In the genomic region with DNA sequence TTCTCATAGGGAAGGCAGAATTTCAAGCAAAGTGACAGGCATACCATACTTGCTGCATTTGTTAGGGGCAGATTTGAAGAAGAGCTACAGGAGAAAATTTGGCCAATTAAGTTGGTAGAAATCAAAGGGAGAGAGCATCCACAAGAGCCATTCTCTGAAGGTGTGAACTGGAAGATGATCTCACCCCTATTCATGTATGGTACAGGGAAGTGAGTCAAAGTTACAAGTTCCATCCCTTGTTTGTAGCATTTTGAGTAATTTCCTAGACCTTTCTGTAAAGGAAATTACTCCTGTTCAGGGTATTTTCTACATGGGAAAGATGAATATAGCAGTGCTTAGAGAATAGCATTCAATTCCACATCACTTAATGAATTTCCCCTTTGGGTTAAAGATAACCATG, we compare ENCODE assay signal across 21 cellular contexts. TPM values are rescaled to one million over a fixed set of nuclear protein-coding genes. Genes with fewer than 3 reads are reported as not detected.
DNase-seq lines count a peak whose midpoint lies in the region; ATAC-seq, FAIRE-seq and TF ChIP-seq lines count a peak whose summit lies in the region.
"Had no signal": no experiment of that assay in that cellular context is flagged by ENCODE, and none has a peak within 500 bp of the region (broad histone marks: within the 10 kb centered on the region; RNA-seq: fewer than 3 reads in every experiment).

No MANE protein-coding gene starts in this region.

- no peaks in the 10 kb centered on the region for H4K20me1 ChIP-seq in endothelial cell of umbilical vein (replicated peaks; ENCODE audit: control insufficient read depth, extremely low read depth, insufficient read depth, low read length)
- H4K20me1 ChIP-seq: BLaER1 treated with 17β-estradiol and CSF1 and Interleukin-3, amounts not matched to agents 10 nM and 100 nM had no signal

- peaks cover 0 to 5% of the 10 kb centered on the region in 2 donors for H3K9me3 Mint-ChIP-seq in activated T-cell treated with anti-CD3 and anti-CD28 coated beads, Interleukin-2, amount 50 U/mL, for 72 hours
- H3K9me3 Mint-ChIP-seq in stimulated activated effector memory CD8-positive, alpha-beta T cell treated with anti-CD3 and anti-CD28 coated beads, Interleukin-12 subunit alpha, Interleukin-12 subunit beta, amount 100 ng/mL, for 72 hours = no peaks in the 10 kb centered on the region
- H3K9me3 Mint-ChIP-seq in progenitor cell of endocrine pancreas (ENCODE audit: low read depth) = no peaks in the 10 kb centered on the region

- no peak for TF ChIP-seq POLR2A in endothelial cell of umbilical vein (IDR thresholded peaks at IDR 0.05; ENCODE audit: low read depth, low read length)

- no peaks in the 10 kb centered on the region for H3K9me1 ChIP-seq in endothelial cell of umbilical vein (replicated peaks; ENCODE audit: control insufficient read depth, extremely low read depth, insufficient read depth, low read length)

- peak overlapping the region; percentile 29 for H2AFZ ChIP-seq in endothelial cell of umbilical vein (ENCODE audit: low read depth, low read length)

- dilution Hi-C loops in endothelial cell of umbilical vein (cut with MboI; ENCODE audit: extremely low pct_ligation_motif_present, low sequenced_read_pairs) = no loop called here

- FAIRE-seq in endothelial cell of umbilical vein (lab: Jason Lieb, UNC) = peak; percentile 92
- FAIRE-seq: A204.1, G401.6, GM18507 had no signal

- H3K36me3 Mint-ChIP-seq in activated T-cell treated with anti-CD3 and anti-CD28 coated beads, Interleukin-2, amount 50 U/mL, for 72 hours (ENCODE audit: insufficient read depth in 2 of 2) = peaks cover 5 to 7% of the 10 kb centered on the region in 2 donors
- H3K36me3 Mint-ChIP-seq in stimulated activated effector memory CD8-positive, alpha-beta T cell treated with anti-CD3 and anti-CD28 coated beads, Interleukin-12 subunit alpha, Interleukin-12 subunit beta, amount 100 ng/mL, for 72 hours = no peaks in the 10 kb centered on the region
- H3K36me3 Mint-ChIP-seq in progenitor cell of endocrine pancreas (ENCODE audit: insufficient read depth) = no peaks in the 10 kb centered on the region

- peak overlapping the region; percentile 20 for H3K27ac Mint-ChIP-seq in activated T-cell treated with anti-CD3 and anti-CD28 coated beads, Interleukin-2, amount 50 U/mL, for 72 hours
- no peak overlapping the region for H3K27ac Mint-ChIP-seq in stimulated activated effector memory CD8-positive, alpha-beta T cell treated with anti-CD3 and anti-CD28 coated beads, Interleukin-12 subunit alpha, Interleukin-12 subunit beta, amount 100 ng/mL, for 72 hours
- H3K27ac Mint-ChIP-seq in progenitor cell of endocrine pancreas = no peak overlapping the region

- peaks cover 22% of the 10 kb centered on the region for H3K27me3 Mint-ChIP-seq in activated T-cell treated with anti-CD3 and anti-CD28 coated beads, Interleukin-2, amount 50 U/mL, for 72 hours (ENCODE audit: low read depth)
- peaks cover 3% of the 10 kb centered on the region for H3K27me3 Mint-ChIP-seq in progenitor cell of endocrine pancreas

- TF ChIP-seq CTCF in endothelial cell of umbilical vein (IDR thresholded peaks at IDR 0.05; ENCODE audit: extremely low read depth in 1 of 2, insufficient read depth in 1 of 2, low read depth in 1 of 2, low read length in 2 of 2) (no peak), progenitor cell of endocrine pancreas (IDR thresholded peaks at IDR 0.05; ENCODE audit: unreplicated experiment) (no peak)

- H3K4me3 Mint-ChIP-seq in activated T-cell treated with anti-CD3 and anti-CD28 coated beads, Interleukin-2, amount 50 U/mL, for 72 hours = no peak overlapping the region
- H3K4me3 Mint-ChIP-seq in stimulated activated effector memory CD8-positive, alpha-beta T cell treated with anti-CD3 and anti-CD28 coated beads, Interleukin-12 subunit alpha, Interleukin-12 subunit beta, amount 100 ng/mL, for 72 hours = no peak overlapping the region
- H3K4me3 Mint-ChIP-seq in progenitor cell of endocrine pancreas (ENCODE audit: low read depth) = no peak overlapping the region

- intact Hi-C loops in endothelial cell of umbilical vein (cut with micrococcal nuclease) = no loop called here

- peaks cover 0 to 4% of the 10 kb centered on the region in 2 experiments for H3K36me3 ChIP-seq in endothelial cell of umbilical vein (ENCODE audit: control insufficient read depth in 2 of 2, extremely low read depth in 1 of 2, insufficient read depth in 2 of 2, low read length in 2 of 2)
- H3K36me3 ChIP-seq: MG63 had no signal

- no peak overlapping the region for H3K4me3 ChIP-seq in endothelial cell of umbilical vein (replicated peaks in 1 of 3; ENCODE audit: insufficient read depth in 1 of 3, low read depth in 1 of 3, low read length in 3 of 3)
- H3K4me3 ChIP-seq: BLaER1 treated with 17β-estradiol and CSF1 and Interleukin-3, amounts not matched to agents 10 nM and 100 nM; MG63 had no signal

- H3K4me1 Mint-ChIP-seq in activated T-cell treated with anti-CD3 and anti-CD28 coated beads, Interleukin-2, amount 50 U/mL, for 72 hours (ENCODE audit: low read depth) = peaks cover 20% of the 10 kb centered on the region
- H3K4me1 Mint-ChIP-seq in stimulated activated effector memory CD8-positive, alpha-beta T cell treated with anti-CD3 and anti-CD28 coated beads, Interleukin-12 subunit alpha, Interleukin-12 subunit beta, amount 100 ng/mL, for 72 hours = peaks cover 12% of the 10 kb centered on the region
- no peaks in the 10 kb centered on the region for H3K4me1 Mint-ChIP-seq in progenitor cell of endocrine pancreas (ENCODE audit: low read depth)

- POLR2A ChIA-PET in endothelial cell of umbilical vein (lab: Charles Lee) = no interaction called here

- peak; percentile 77 to 84 for ATAC-seq in activated T-cell treated with anti-CD3 and anti-CD28 coated beads, Interleukin-2, amount 50 U/mL, for 72 hours (replicated peaks in 1 of 2)
- peak; percentile 90 for ATAC-seq in stimulated activated effector memory CD8-positive, alpha-beta T cell treated with anti-CD3 and anti-CD28 coated beads, Interleukin-12 subunit alpha, Interleukin-12 subunit beta, amount 100 ng/mL, for 72 hours
- no peak for ATAC-seq in GM18517 (IDR thresholded peaks at IDR 0.05; ENCODE audit: unreplicated experiment)

- H3K79me2 ChIP-seq in endothelial cell of umbilical vein (ENCODE audit: control insufficient read depth, insufficient read depth, low read length) = no peaks in the 10 kb centered on the region

- no peaks in the 10 kb centered on the region for H3K9me3 ChIP-seq in endothelial cell of umbilical vein (replicated peaks; ENCODE audit: control insufficient read depth, insufficient read depth, low read length)
- H3K9me3 ChIP-seq: BLaER1 treated with 17β-estradiol and CSF1 and Interleukin-3, amounts not matched to agents 10 nM and 100 nM; MG63 had no signal

- H3K27me3 ChIP-seq in endothelial cell of umbilical vein (ENCODE audit: control insufficient read depth in 2 of 2, insufficient read depth in 2 of 2, low read length in 2 of 2) = peaks cover 0 to 3% of the 10 kb centered on the region in 2 experiments
- H3K27me3 ChIP-seq: BLaER1 treated with 17β-estradiol and CSF1 and Interleukin-3, amounts not matched to agents 10 nM and 100 nM; MG63 had no signal

- CTCF ChIA-PET in endothelial cell of umbilical vein (lab: Charles Lee) = interaction anchor here (1.0 kb wide), 1 partner anchor 10 kb away, joined by 3 read pairs; no protein-coding TSS in a partner anchor

- H3K27ac ChIP-seq in endothelial cell of umbilical vein (ENCODE audit: insufficient read depth, low read depth, low read length) = peak overlapping the region; percentile 48
- H3K27ac ChIP-seq: BLaER1 treated with 17β-estradiol and CSF1 and Interleukin-3, amounts not matched to agents 10 nM and 100 nM had no signal

- H3K9ac ChIP-seq in endothelial cell of umbilical vein (replicated peaks; ENCODE audit: extremely low read depth, insufficient read depth, low read length) = no peak overlapping the region
- H3K9ac ChIP-seq: BLaER1 treated with 17β-estradiol and CSF1 and Interleukin-3, amounts not matched to agents 10 nM and 100 nM had no signal

- H3K4me2 ChIP-seq in endothelial cell of umbilical vein (ENCODE audit: insufficient read depth, low read length) = peak overlapping the region; percentile 2
- H3K4me2 ChIP-seq: BLaER1 treated with 17β-estradiol and CSF1 and Interleukin-3, amounts not matched to agents 10 nM and 100 nM had no signal

- no peak for DNase-seq in activated T-cell treated with anti-CD3 and anti-CD28 coated beads, Interleukin-2, amount 50 U/mL, for 72 hours
- no peak for DNase-seq in activated T-cell treated with anti-CD3 and anti-CD28 coated beads for 4 hours
- DNase-seq in HT1080 (ENCODE audit: low read depth) = peak; percentile 64
- DNase-seq in endothelial cell of umbilical vein (ENCODE audit: low read depth, low spot score) = peak; percentile 53
- no peak for DNase-seq in stimulated activated effector memory CD8-positive, alpha-beta T cell treated with anti-CD3 and anti-CD28 coated beads, Interleukin-12 subunit alpha, Interleukin-12 subunit beta, amount 100 ng/mL, for 72 hours (ENCODE audit: low spot score in 2 of 2)
- DNase-seq in progenitor cell of endocrine pancreas (ENCODE audit: low spot score, unreplicated experiment) = no peak
- no peak for DNase-seq in activated gamma-delta T cell treated with Interleukin-2 at 50 U/mL for 16 hours
- DNase-seq: DMS79 treated with DMSO at 0.1 percent for 48 hours, MG63, NCI-H1092 treated with DMSO at 0.1 percent for 48 hours, NCI-H1694, NCI-H2107, NCI-H2227 treated with DMSO at 0.1 percent for 48 hours, NCI-H524, Right ventricle myocardium superior had no signal

- no TSS peak for BruUV-seq in endothelial cell of umbilical vein (replicated peaks; lab: Mats Ljungman, UMichigan)

- H3K4me1 ChIP-seq in endothelial cell of umbilical vein (ENCODE audit: control insufficient read depth, extremely low read depth, insufficient read depth, low read length) = peaks cover 11% of the 10 kb centered on the region
- H3K4me1 ChIP-seq: BLaER1 treated with 17β-estradiol and CSF1 and Interleukin-3, amounts not matched to agents 10 nM and 100 nM had no signal

RNA-seq across cellular contexts. Expression of a gene that starts 28.4 kb away (rescaled TPM):
- total RNA-seq in activated T-cell treated with anti-CD3 and anti-CD28 coated beads, Interleukin-2, amount 50 U/mL, for 72 hours = 10 to 100 TPM; 53.1 to 56.0 TPM
- 31.2 and 56.6 TPM in 2 replicates for total RNA-seq in HT1080 (2014; rRNA removed; shearing (Covaris generic))
- polyA plus RNA-seq in HT1080 (2015; cell fraction: cytosol; rRNA removed) = 8.5 and 11.8 TPM in 2 replicates
- polyA plus RNA-seq in HT1080 (2015; cell fraction: nucleus; rRNA removed) = 303 and 385 TPM in 2 replicates
- total RNA-seq in endothelial cell of umbilical vein = 33.6 and 34.8 TPM in 2 replicates
- 7.9 and 14.5 TPM in 2 replicates for polyA plus RNA-seq in endothelial cell of umbilical vein
- polyA plus RNA-seq in endothelial cell of umbilical vein (2011; cell fraction: cytosol; rRNA removed) = 5.4 and 8.0 TPM in 2 replicates
- polyA plus RNA-seq in endothelial cell of umbilical vein (2011; cell fraction: nucleus; rRNA removed) = 65.7 and 89.3 TPM in 2 replicates
- polyA plus RNA-seq in endothelial cell of umbilical vein (2012) = 14.9 and 18.3 TPM in 2 replicates
- polyA minus RNA-seq in endothelial cell of umbilical vein = 39.9 and 42.7 TPM in 2 replicates
- polyA minus RNA-seq in endothelial cell of umbilical vein (2011; cell fraction: cytosol; rRNA and poly(A)+ RNA removed) = 3.6 TPM
- 140 and 154 TPM in 2 replicates for polyA minus RNA-seq in endothelial cell of umbilical vein (2011; cell fraction: nucleus; rRNA and poly(A)+ RNA removed)
- total RNA-seq in progenitor cell of endocrine pancreas = 63.6 and 69.6 TPM in 2 replicates

RNA-seq across cellular contexts. Expression of a gene that starts 48.9 kb away (rescaled TPM):
- total RNA-seq in activated T-cell treated with anti-CD3 and anti-CD28 coated beads, Interleukin-2, amount 50 U/mL, for 72 hours = not detected
- total RNA-seq in HT1080 (2014; rRNA removed; shearing (Covaris generic)) = 0.03 and 0.05 TPM in 2 replicates
- polyA plus RNA-seq in HT1080 (2015; cell fraction: cytosol; rRNA removed) = 0.02 and 0.09 TPM in 2 replicates
- polyA plus RNA-seq in HT1080 (2015; cell fraction: nucleus; rRNA removed) = 0.03 and 0.42 TPM in 2 replicates
- total RNA-seq in endothelial cell of umbilical vein = not detected in 2 replicates
- polyA plus RNA-seq in endothelial cell of umbilical vein = not detected in 2 replicates
- not detected in 2 replicates for polyA plus RNA-seq in endothelial cell of umbilical vein (2011; cell fraction: cytosol; rRNA removed)
- polyA plus RNA-seq in endothelial cell of umbilical vein (2011; cell fraction: nucleus; rRNA removed) = not detected in 2 replicates
- not detected in 2 replicates for polyA plus RNA-seq in endothelial cell of umbilical vein (2012)
- not detected in 2 replicates for polyA minus RNA-seq in endothelial cell of umbilical vein
- polyA minus RNA-seq in endothelial cell of umbilical vein (2011; cell fraction: cytosol; rRNA and poly(A)+ RNA removed) = not detected
- not detected in 2 replicates for polyA minus RNA-seq in endothelial cell of umbilical vein (2011; cell fraction: nucleus; rRNA and poly(A)+ RNA removed)
- 0.22 and 0.29 TPM in 2 replicates for total RNA-seq in progenitor cell of endocrine pancreas
- total RNA-seq: H4, Right ventricle myocardium superior had no signal

Comparison
In these comparisons a context has a peak if more than half of its experiments do, and no peak if none do; other contexts are left out.
1. DNase-seq: peak in HT1080 (single experiment) and endothelial cell of umbilical vein (single experiment); none in activated T-cell treated with anti-CD3 and anti-CD28 coated beads, Interleukin-2, amount 50 U/mL, for 72 hours (0 of 2), activated T-cell treated with anti-CD3 and anti-CD28 coated beads for 4 hours (single experiment), stimulated activated effector memory CD8-positive, alpha-beta T cell treated with anti-CD3 and anti-CD28 coated beads, Interleukin-12 subunit alpha, Interleukin-12 subunit beta, amount 100 ng/mL, for 72 hours (0 of 2), progenitor cell of endocrine pancreas (single experiment) and activated gamma-delta T cell treated with Interleukin-2 at 50 U/mL for 16 hours (single experiment).